In genomic region chr18:46950064-46950656, GRCh38 we compare ENCODE assay signal across 9 cellular contexts. TPM values are rescaled to one million over a fixed set of nuclear protein-coding genes. Genes with fewer than 3 reads are reported as not detected.
DNase-seq lines count a peak whose midpoint lies in the region; ATAC-seq, FAIRE-seq and TF ChIP-seq lines count a peak whose summit lies in the region.
"Had no signal": no experiment of that assay in that cellular context is flagged by ENCODE, and none has a peak within 500 bp of the region (broad histone marks: within the 10 kb centered on the region; RNA-seq: fewer than 3 reads in every experiment).

No MANE protein-coding gene starts in this region.

- TF ChIP-seq POLR2A in GM18505 (IDR thresholded peaks at IDR 0.05; ENCODE audit: borderline replicate concordance, extremely low read depth, insufficient read depth, insufficient read length): no peak

- FAIRE-seq in GM18507 (lab: Jason Lieb, UNC): peak; percentile 53
- FAIRE-seq: colon had no signal

- no peak overlapping the region for H3K4me3 ChIP-seq in fibroblast of villous mesenchyme (ENCODE audit: low read depth, low read length)

- DNase-seq in AG09319 (ENCODE audit: extremely low read depth, low read depth) (no peak), GM18507 (ENCODE audit: extremely low spot score, insufficient read length, low read depth) (no peak), NCI-H82 (lab: John Stamatoyannopoulos, UW) (peak; percentile 60), fibroblast of villous mesenchyme (ENCODE audit: low read depth) (peak; percentile 12), A172 (ENCODE audit: low spot score) (no peak)

- TF ChIP-seq CTCF in AG09319 (IDR thresholded peaks at IDR 0.05; ENCODE audit: low read depth, low read length) (peak; percentile 45), fibroblast of villous mesenchyme (IDR thresholded peaks at IDR 0.05; ENCODE audit: insufficient read depth, low read depth, low read length) (peak; percentile 43)

- ATAC-seq in HG02798 (IDR thresholded peaks at IDR 0.05; ENCODE audit: poor library complexity, unreplicated experiment) (no peak), GM18861 (IDR thresholded peaks at IDR 0.05; ENCODE audit: unreplicated experiment) (no peak), GM18505 (IDR thresholded peaks at IDR 0.05; ENCODE audit: unreplicated experiment) (no peak)

RNA-seq across cellular contexts. Expression of gene KATNAL2, which starts 32.8 kb away (rescaled TPM):
- total RNA-seq in fibroblast of villous mesenchyme: 1.3 and 2.9 TPM in 2 replicates
- 3.7 and 5.1 TPM in 2 replicates for total RNA-seq in A172 (2014; rRNA removed; shearing (Covaris generic))

RNA-seq across cellular contexts. Expression of gene PIAS2, which starts 32.9 kb away (rescaled TPM):
- 26.4 and 32.0 TPM in 2 replicates for total RNA-seq in fibroblast of villous mesenchyme
- 17.5 and 18.8 TPM in 2 replicates for total RNA-seq in A172 (2014; rRNA removed; shearing (Covaris generic))

Comparison
In these comparisons a context has a peak if more than half of its experiments do, and no peak if none do; other contexts are left out.
1. DNase-seq: peak in NCI-H82 (single experiment) and fibroblast of villous mesenchyme (single experiment); none in AG09319 (single experiment), GM18507 (single experiment) and A172 (single experiment).